ENCODE assay signal across 12 cellular contexts in the genomic region with DNA sequence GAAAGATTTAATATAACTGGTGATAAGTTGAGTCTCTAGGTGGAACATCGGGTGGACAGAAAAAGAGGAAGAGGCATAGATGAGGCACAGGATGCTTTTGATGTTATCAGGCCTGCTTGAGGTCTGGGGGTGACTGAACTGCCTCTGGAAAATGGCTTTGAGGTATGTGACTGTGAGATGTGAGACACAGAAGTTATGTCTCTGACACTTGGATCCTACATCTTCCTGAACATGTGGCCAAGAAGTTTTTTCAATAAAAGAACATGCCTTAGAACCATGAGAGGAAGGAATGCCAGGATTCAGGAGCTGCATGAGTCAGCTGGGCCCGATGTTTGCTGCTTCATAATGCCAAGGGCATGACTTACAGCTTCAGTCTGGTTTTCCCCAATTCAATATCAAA. TPM values are rescaled to one million over a fixed set of nuclear protein-coding genes. Genes with fewer than 3 reads are reported as not detected.
DNase-seq lines count a peak whose midpoint lies in the region; ATAC-seq, FAIRE-seq and TF ChIP-seq lines count a peak whose summit lies in the region.
"Had no signal": no experiment of that assay in that cellular context is flagged by ENCODE, and none has a peak within 500 bp of the region (broad histone marks: within the 10 kb centered on the region; RNA-seq: fewer than 3 reads in every experiment).

No MANE protein-coding gene starts in this region.

- no peak overlapping the region for H3K4me3 ChIP-seq in epithelial cell of proximal tubule (ENCODE audit: low read depth, low read length)

- FAIRE-seq in urothelium cell line (lab: Jason Lieb, UNC) = no peak

- peak; percentile 83 for ATAC-seq in SK-N-SH treated with all-trans-retinoic acid at 6 μM for 48 hours

- TF ChIP-seq CTCF in epithelial cell of proximal tubule (conservative IDR thresholded peaks at IDR 0.05; ENCODE audit: low read depth, low read length) = no peak

- peak; percentile 37 for DNase-seq in stimulated activated CD4-positive, alpha-beta T cell treated with anti-CD3 and anti-CD28 coated beads, Interleukin-15, amount 100 ng/mL, for 24 hours
- DNase-seq in stimulated activated CD4-positive, alpha-beta T cell treated with anti-CD3 and anti-CD28 coated beads, Interleukin-4, amount 100 ng/mL, for 1 hour = no peak
- DNase-seq in epithelial cell of proximal tubule (ENCODE audit: low read depth) (peak; percentile 31), urothelium cell line (ENCODE audit: low spot score) (peak; percentile 52), NCI-H2196 treated with DMSO at 0.1 percent for 48 hours (lab: John Stamatoyannopoulos, UW; ENCODE audit: unreplicated experiment) (no peak)
- DNase-seq in stimulated activated naive CD4-positive, alpha-beta T cell treated with Interleukin-2 at 50 U/mL for 16 hours (lab: John Stamatoyannopoulos, UW) = no peak
- DNase-seq in stimulated activated naive CD4-positive, alpha-beta T cell (lab: John Stamatoyannopoulos, UW) = no peak
- DNase-seq: activated naive CD4-positive, alpha-beta T cell treated with anti-CD3 and anti-CD28 coated beads for 36 hours; CD4-positive, alpha-beta T cell; hippocampal formation; NCI-H1436 had no signal

TF ChIP-seq in SK-N-SH treated with all-trans-retinoic acid at 6 μM for 48 hours, 23 proteins besides CTCF, POLR2A, EP300 and RAD21:
- TF ChIP-seq TCF4 (CRISPR knock-in tag; IDR thresholded peaks at IDR 0.05; ENCODE audit: borderline replicate concordance) (no peak), ZNF565 (CRISPR knock-in tag; conservative IDR thresholded peaks at IDR 0.05; ENCODE audit: low read depth) (no peak), RARB (CRISPR knock-in tag; IDR thresholded peaks at IDR 0.05) (0 out of 2 replicates have a peak, but pooled peaks have one; percentile 19), ESRRG (CRISPR knock-in tag; IDR thresholded peaks at IDR 0.05) (no peak), ZFP30 (CRISPR knock-in tag; IDR thresholded peaks at IDR 0.05) (no peak)
- TF ChIP-seq, protein P1, sequence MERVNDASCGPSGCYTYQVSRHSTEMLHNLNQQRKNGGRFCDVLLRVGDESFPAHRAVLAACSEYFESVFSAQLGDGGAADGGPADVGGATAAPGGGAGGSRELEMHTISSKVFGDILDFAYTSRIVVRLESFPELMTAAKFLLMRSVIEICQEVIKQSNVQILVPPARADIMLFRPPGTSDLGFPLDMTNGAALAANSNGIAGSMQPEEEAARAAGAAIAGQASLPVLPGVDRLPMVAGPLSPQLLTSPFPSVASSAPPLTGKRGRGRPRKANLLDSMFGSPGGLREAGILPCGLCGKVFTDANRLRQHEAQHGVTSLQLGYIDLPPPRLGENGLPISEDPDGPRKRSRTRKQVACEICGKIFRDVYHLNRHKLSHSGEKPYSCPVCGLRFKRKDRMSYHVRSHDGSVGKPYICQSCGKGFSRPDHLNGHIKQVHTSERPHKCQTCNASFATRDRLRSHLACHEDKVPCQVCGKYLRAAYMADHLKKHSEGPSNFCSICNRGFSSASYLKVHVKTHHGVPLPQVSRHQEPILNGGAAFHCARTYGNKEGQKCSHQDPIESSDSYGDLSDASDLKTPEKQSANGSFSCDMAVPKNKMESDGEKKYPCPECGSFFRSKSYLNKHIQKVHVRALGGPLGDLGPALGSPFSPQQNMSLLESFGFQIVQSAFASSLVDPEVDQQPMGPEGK (CRISPR knock-in tag; IDR thresholded peaks at IDR 0.05; ENCODE audit: borderline replicate concordance) = no peak
- TF ChIP-seq, protein P2, sequence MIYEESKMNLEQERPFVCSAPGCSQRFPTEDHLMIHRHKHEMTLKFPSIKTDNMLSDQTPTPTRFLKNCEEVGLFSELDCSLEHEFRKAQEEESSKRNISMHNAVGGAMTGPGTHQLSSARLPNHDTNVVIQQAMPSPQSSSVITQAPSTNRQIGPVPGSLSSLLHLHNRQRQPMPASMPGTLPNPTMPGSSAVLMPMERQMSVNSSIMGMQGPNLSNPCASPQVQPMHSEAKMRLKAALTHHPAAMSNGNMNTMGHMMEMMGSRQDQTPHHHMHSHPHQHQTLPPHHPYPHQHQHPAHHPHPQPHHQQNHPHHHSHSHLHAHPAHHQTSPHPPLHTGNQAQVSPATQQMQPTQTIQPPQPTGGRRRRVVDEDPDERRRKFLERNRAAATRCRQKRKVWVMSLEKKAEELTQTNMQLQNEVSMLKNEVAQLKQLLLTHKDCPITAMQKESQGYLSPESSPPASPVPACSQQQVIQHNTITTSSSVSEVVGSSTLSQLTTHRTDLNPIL (CRISPR knock-in tag; IDR thresholded peaks at IDR 0.05; ENCODE audit: low read depth) = no peak
- TF ChIP-seq, protein P3, sequence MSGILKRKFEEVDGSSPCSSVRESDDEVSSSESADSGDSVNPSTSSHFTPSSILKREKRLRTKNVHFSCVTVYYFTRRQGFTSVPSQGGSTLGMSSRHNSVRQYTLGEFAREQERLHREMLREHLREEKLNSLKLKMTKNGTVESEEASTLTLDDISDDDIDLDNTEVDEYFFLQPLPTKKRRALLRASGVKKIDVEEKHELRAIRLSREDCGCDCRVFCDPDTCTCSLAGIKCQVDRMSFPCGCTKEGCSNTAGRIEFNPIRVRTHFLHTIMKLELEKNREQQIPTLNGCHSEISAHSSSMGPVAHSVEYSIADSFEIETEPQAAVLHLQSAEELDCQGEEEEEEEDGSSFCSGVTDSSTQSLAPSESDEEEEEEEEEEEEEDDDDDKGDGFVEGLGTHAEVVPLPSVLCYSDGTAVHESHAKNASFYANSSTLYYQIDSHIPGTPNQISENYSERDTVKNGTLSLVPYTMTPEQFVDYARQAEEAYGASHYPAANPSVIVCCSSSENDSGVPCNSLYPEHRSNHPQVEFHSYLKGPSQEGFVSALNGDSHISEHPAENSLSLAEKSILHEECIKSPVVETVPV (CRISPR knock-in tag; IDR thresholded peaks at IDR 0.05) = no peak

RNA-seq across cellular contexts. Expression of a gene that starts 11.5 kb away (rescaled TPM):
- total RNA-seq in epithelial cell of proximal tubule = 0.29 TPM in 1 of 2 replicates, not detected in the other

Comparison
In these comparisons a context has a peak if more than half of its experiments do, and no peak if none do; other contexts are left out.
1. DNase-seq: peak in stimulated activated CD4-positive, alpha-beta T cell treated with anti-CD3 and anti-CD28 coated beads, Interleukin-15, amount 100 ng/mL, for 24 hours (single experiment), epithelial cell of proximal tubule (single experiment) and urothelium cell line (single experiment); none in stimulated activated CD4-positive, alpha-beta T cell treated with anti-CD3 and anti-CD28 coated beads, Interleukin-4, amount 100 ng/mL, for 1 hour (single experiment), stimulated activated naive CD4-positive, alpha-beta T cell treated with Interleukin-2 at 50 U/mL for 16 hours (single experiment), stimulated activated naive CD4-positive, alpha-beta T cell (0 of 6) and NCI-H2196 treated with DMSO at 0.1 percent for 48 hours (single experiment).